ENCODE assay signal across 14 cellular contexts in the genomic region with DNA sequence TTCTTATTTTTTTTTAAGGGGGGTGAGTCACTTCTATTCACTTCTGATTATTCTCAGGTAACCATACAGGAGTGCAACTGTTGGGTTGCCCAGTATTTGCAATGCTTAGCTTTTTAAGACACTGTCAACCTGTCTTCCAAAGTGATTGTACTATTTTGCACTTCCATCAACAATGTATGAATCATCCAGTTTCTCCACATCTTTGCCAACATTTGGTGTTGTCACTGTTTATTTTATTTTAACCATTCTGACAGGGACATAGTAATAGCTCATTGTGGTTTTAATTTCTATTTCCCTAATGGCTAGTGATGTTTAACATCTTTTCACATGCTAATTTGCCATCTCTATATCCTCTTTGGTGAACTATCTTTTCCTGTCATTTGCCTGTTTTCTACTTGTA. TPM values are rescaled to one million over a fixed set of nuclear protein-coding genes. Genes with fewer than 3 reads are reported as not detected.
"Had no signal": no experiment of that assay in that cellular context is flagged by ENCODE, and none has a peak within 500 bp of the region (broad histone marks: within the 10 kb centered on the region; RNA-seq: fewer than 3 reads in every experiment).

No MANE protein-coding gene starts in this region.

- ATAC-seq: left lobe of liver; naive thymus-derived CD8-positive, alpha-beta T cell; stimulated activated naive B cell treated with anti-CD40 and anti-IgM and Interleukin-4, amounts not matched to agents 10 μg/mL and 1 μg/mL and 100 μg/mL, for 72 hours had no signal

- DNase-seq: activated B cell treated with CpG ODN at 0.5 μM for 24 hours; activated CD4-positive, alpha-beta T cell treated with anti-CD3 and anti-CD28 coated beads for 48 hours; activated CD8-positive, alpha-beta memory T cell treated with anti-CD3 and anti-CD28 coated beads for 24 hours; activated naive CD8-positive, alpha-beta T cell treated with anti-CD3 and anti-CD28 coated beads for 36 hours; anterior cingulate cortex; dorsolateral prefrontal cortex; islet precursor cell; naive thymus-derived CD8-positive, alpha-beta T cell; stimulated activated CD4-positive, alpha-beta T cell treated with anti-CD3 and anti-CD28 coated beads, Interleukin-4, amount 100 ng/mL, for 1 hour; stimulated activated naive B cell treated with anti-CD40 and anti-IgM and Interleukin-4, amounts not matched to agents 10 μg/mL and 1 μg/mL and 100 μg/mL, for 72 hours; trophoblast cell had no signal

- H3K4me3 ChIP-seq: esophagus muscularis mucosa had no signal

- H3K9me3 ChIP-seq: esophagus muscularis mucosa had no signal

- H3K27ac ChIP-seq: esophagus muscularis mucosa had no signal

- H3K36me3 ChIP-seq: esophagus muscularis mucosa had no signal

RNA-seq across cellular contexts. Expression of gene SLC13A3, which starts 1.4 kb away (rescaled TPM):
- total RNA-seq: activated naive CD8-positive, alpha-beta T cell treated with anti-CD3 and anti-CD28 coated beads for 36 hours; activated T-helper 1 cell treated with anti-CD3 and anti-CD28 coated beads, Interleukin-12 subunit alpha, Interleukin-12 subunit beta, Interleukin-2, Interleukin-4 antibody, amounts not matched to agents 30 ng/mL and 10 ng/mL and 1 ng/mL, durations not matched to agents 14 hours and 24 hours and 36 hours had no signal
- polyA plus RNA-seq: naive thymus-derived CD8-positive, alpha-beta T cell had no signal

RNA-seq across cellular contexts. Expression of gene SLC2A10, which starts 56.8 kb away (rescaled TPM):
- total RNA-seq: activated B cell treated with CpG ODN at 0.5 μM for 24 hours; activated T-helper 1 cell treated with anti-CD3 and anti-CD28 coated beads, Interleukin-12 subunit alpha, Interleukin-12 subunit beta, Interleukin-2, Interleukin-4 antibody, amounts not matched to agents 30 ng/mL and 10 ng/mL and 1 ng/mL, durations not matched to agents 14 hours and 24 hours and 36 hours had no signal
- polyA plus RNA-seq: naive thymus-derived CD8-positive, alpha-beta T cell had no signal
